ENCODE assay signal across 25 cellular contexts in the genomic region with DNA sequence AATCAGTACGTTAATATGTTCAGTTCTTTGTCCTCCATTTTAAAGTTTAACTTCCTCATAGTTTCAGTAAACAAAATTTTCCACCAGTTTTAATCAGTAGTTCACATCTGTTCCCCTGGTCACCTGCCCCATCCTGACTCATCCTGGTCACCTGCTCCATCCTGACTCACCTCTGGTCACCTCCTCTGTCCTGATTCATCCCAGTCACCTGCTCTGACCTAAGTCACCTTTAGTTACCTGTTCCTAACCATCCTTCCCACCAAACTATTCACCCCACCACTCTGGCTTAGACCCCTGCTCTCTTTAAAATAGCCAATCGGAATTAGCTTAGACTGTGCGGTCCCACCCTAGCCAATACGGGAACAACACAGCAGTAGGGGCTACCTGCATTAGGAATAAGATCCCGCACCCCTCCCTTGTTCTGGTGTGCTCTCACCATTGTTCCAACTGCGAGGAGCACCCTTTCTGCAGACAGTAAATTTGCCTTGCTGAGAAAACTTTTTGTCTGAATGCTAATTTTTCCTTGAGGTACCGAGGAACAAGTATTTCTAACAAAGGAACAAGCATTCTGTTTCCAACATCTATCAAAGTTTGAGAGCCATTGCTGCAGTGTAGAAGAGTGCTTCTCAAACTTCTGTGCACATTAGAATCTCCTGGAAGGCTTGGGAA.
"Had no signal": no experiment of that assay in that cellular context is flagged by ENCODE, and none has a peak within 500 bp of the region (broad histone marks: within the 10 kb centered on the region; RNA-seq: fewer than 3 reads in every experiment).

No MANE protein-coding gene starts in this region.

- H3K27ac Mint-ChIP-seq: activated CD4-positive, alpha-beta memory T cell treated with anti-CD3 and anti-CD28 coated beads, Interleukin-2, amount 10 ng/mL, durations not matched to agents 7 days and 5 days; activated CD4-positive, alpha-beta T cell treated with anti-CD3 and anti-CD28 coated beads, Interleukin-2, amount 10 ng/mL, durations not matched to agents 24 days and 14 days; activated naive CD8-positive, alpha-beta T cell treated with anti-CD3 and anti-CD28 coated beads for 36 hours; activated T-cell treated with anti-CD3 and anti-CD28 coated beads, Interleukin-2, amount 50 U/mL, for 24 hours; activated T-helper 17 cell treated with anti-CD3 and anti-CD28 coated beads, Interleukin-2, amount 50 U/mL, for 72 hours; naive thymus-derived CD4-positive, alpha-beta T cell; T-helper 2 cell treated with Interferon-gamma antibody and Interleukin-4, amounts not matched to agents 5 μg/mL and 100 μg/mL, for 36 hours had no signal

- H3K4me3 ChIP-seq: esophagus squamous epithelium, gastrocnemius medialis, lower lobe of right lung, neural progenitor cell, prostate gland, spleen, thoracic aorta, upper lobe of right lung had no signal

- H2AFZ ChIP-seq: neural progenitor cell had no signal

- DNase-seq: activated CD4-positive, alpha-beta memory T cell treated with anti-CD3 and anti-CD28 coated beads, Interleukin-2, amount 10 ng/mL, durations not matched to agents 7 days and 5 days; activated CD4-positive, alpha-beta T cell treated with anti-CD3 and anti-CD28 coated beads, Interleukin-2, amount 10 ng/mL, durations not matched to agents 24 days and 14 days; activated naive CD4-positive, alpha-beta T cell treated with Interleukin-2 at 50 U/mL for 16 hours; activated naive CD8-positive, alpha-beta T cell treated with anti-CD3 and anti-CD28 coated beads for 36 hours; activated T-cell treated with anti-CD3 and anti-CD28 coated beads, Interleukin-2, amount 50 U/mL, for 24 hours; central memory CD4-positive, alpha-beta T cell; dermis blood vessel endothelial cell; effector CD8-positive, alpha-beta T cell; esophagus squamous epithelium; gastrocnemius medialis; lower lobe of right lung; naive thymus-derived CD4-positive, alpha-beta T cell; spleen; stimulated activated CD4-positive, alpha-beta T cell treated with anti-CD3 and anti-CD28 coated beads, Interleukin-4, amount 100 ng/mL, for 24 hours; stimulated activated naive CD4-positive, alpha-beta T cell treated with Interleukin-2 at 50 U/mL for 16 hours; upper lobe of right lung had no signal

- H3K27ac ChIP-seq: gastrocnemius medialis, lower lobe of right lung, neural progenitor cell, prostate gland, spleen, thoracic aorta, upper lobe of right lung, VCaP had no signal

- H3K4me1 Mint-ChIP-seq: activated T-helper 17 cell treated with anti-CD3 and anti-CD28 coated beads, Interleukin-2, amount 50 U/mL, for 72 hours had no signal

- ATAC-seq: activated CD4-positive, CD25-positive, alpha-beta regulatory T cell treated with anti-CD3 and anti-CD28 coated beads, Interleukin-2, amount 50 U/mL, for 24 hours; activated T-helper 17 cell treated with anti-CD3 and anti-CD28 coated beads, Interleukin-2, amount 50 U/mL, for 72 hours; gastrocnemius medialis; lower lobe of right lung; naive thymus-derived CD4-positive, alpha-beta T cell; upper lobe of right lung had no signal

- H3K27me3 Mint-ChIP-seq: activated CD4-positive, alpha-beta T cell treated with anti-CD3 and anti-CD28 coated beads, Interleukin-2, amount 10 ng/mL, durations not matched to agents 24 days and 14 days; activated naive CD8-positive, alpha-beta T cell treated with anti-CD3 and anti-CD28 coated beads for 36 hours; activated T-cell treated with anti-CD3 and anti-CD28 coated beads, Interleukin-2, amount 50 U/mL, for 24 hours; activated T-helper 17 cell treated with anti-CD3 and anti-CD28 coated beads, Interleukin-2, amount 50 U/mL, for 72 hours had no signal

- H3K36me3 Mint-ChIP-seq: neural progenitor cell had no signal

- H3K4me2 ChIP-seq: neural progenitor cell had no signal

- H3K36me3 ChIP-seq: esophagus squamous epithelium, gastrocnemius medialis, lower lobe of right lung, neural progenitor cell, prostate gland, spleen, thoracic aorta, upper lobe of right lung had no signal

- H3K4me1 ChIP-seq: lower lobe of right lung, prostate gland, spleen, upper lobe of right lung had no signal

- H3K4me3 Mint-ChIP-seq: activated CD4-positive, alpha-beta memory T cell treated with anti-CD3 and anti-CD28 coated beads, Interleukin-2, amount 10 ng/mL, durations not matched to agents 7 days and 5 days; activated CD4-positive, alpha-beta T cell treated with anti-CD3 and anti-CD28 coated beads, Interleukin-2, amount 10 ng/mL, durations not matched to agents 24 days and 14 days; activated naive CD8-positive, alpha-beta T cell treated with anti-CD3 and anti-CD28 coated beads for 36 hours; activated T-cell treated with anti-CD3 and anti-CD28 coated beads, Interleukin-2, amount 50 U/mL, for 24 hours; activated T-helper 17 cell treated with anti-CD3 and anti-CD28 coated beads, Interleukin-2, amount 50 U/mL, for 72 hours; naive thymus-derived CD4-positive, alpha-beta T cell; neural progenitor cell; T-helper 2 cell treated with Interferon-gamma antibody and Interleukin-4, amounts not matched to agents 5 μg/mL and 100 μg/mL, for 36 hours had no signal

- FAIRE-seq: astrocyte, keratinocyte had no signal

- H3K9ac ChIP-seq: neural progenitor cell had no signal

- H3K27me3 ChIP-seq: esophagus squamous epithelium, gastrocnemius medialis, neural progenitor cell, upper lobe of right lung had no signal

- H3K9me3 ChIP-seq: gastrocnemius medialis, prostate gland had no signal
